ENCODE assay signal across 8 cellular contexts in the genomic region with DNA sequence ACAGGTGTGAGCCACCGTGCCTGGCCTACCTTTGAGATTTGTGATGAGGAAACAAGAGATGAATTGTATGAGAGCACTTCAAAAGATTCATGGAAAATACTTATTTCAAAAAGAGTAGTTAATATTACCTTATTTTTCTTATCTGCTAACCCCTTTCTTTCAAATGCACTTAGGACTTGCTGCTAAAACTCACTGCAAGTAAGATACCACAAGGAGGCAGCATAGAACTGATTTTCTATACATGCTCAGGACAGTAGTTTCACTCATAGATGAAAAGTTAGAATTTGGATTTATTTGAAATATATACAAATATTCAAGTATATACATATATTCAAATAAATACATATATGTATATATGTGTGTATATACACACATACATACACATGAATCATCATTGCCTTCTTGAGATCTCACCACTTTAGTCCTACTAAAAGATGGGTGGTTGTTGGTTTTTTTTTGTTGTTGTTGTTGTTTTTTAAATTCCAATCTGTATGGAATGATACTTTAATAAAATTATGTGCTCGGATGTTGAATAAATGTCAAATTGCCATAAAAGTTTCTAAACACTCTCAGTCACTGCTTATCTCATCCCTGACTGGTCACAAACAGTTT. TPM values are rescaled to one million over a fixed set of nuclear protein-coding genes. Genes with fewer than 3 reads are reported as not detected.
DNase-seq lines count a peak whose midpoint lies in the region; ATAC-seq, FAIRE-seq and TF ChIP-seq lines count a peak whose summit lies in the region.

No MANE protein-coding gene starts in this region.

- peaks cover 37% of the 10 kb centered on the region for H3K36me3 ChIP-seq in CD8-positive, alpha-beta T cell (ENCODE audit: insufficient read depth, low read length)
- H3K36me3 ChIP-seq in RWPE2 (ENCODE audit: low read depth) (peaks cover 33% of the 10 kb centered on the region), pancreas (peaks cover 9 to 35% (median 17%) of the 10 kb centered on the region in 3 donors)

- peaks cover 53% of the 10 kb centered on the region for H3K36me3 Mint-ChIP-seq in CD8-positive, alpha-beta T cell

- no peaks in the 10 kb centered on the region for H3K9me3 Mint-ChIP-seq in CD8-positive, alpha-beta T cell

- no peak overlapping the region for H3K27ac ChIP-seq in CD8-positive, alpha-beta T cell (ENCODE audit: low read depth, low read length)
- H3K27ac ChIP-seq in RWPE2 (ENCODE audit: poor library complexity, severe bottlenecking), result no peak overlapping the region
- no peak overlapping the region for H3K27ac ChIP-seq in pancreas

- TF ChIP-seq CTCF in CD8-positive, alpha-beta T cell (IDR thresholded peaks at IDR 0.05), result peak; percentile 65
- TF ChIP-seq CTCF in RWPE2 (IDR thresholded peaks at IDR 0.05; ENCODE audit: poor library complexity, severe bottlenecking) (peak; percentile 93), pancreas (IDR thresholded peaks at IDR 0.05) (peak in 2 of 4 donors; percentile 26 to 35)

- POLR2A ChIA-PET in CD8-positive, alpha-beta T cell (lab: Charles Lee), result interaction anchor here (0.6 kb wide), 1 partner anchor 182 kb away, joined by 3 read pairs; no protein-coding TSS in a partner anchor

- no peak for DNase-seq in CD8-positive, alpha-beta T cell
- DNase-seq in H54 (ENCODE audit: insufficient read length, low spot score) (no peak), RWPE2 (ENCODE audit: low spot score) (no peak), epidermal melanocyte (ENCODE audit: insufficient read length, low spot score) (peak; percentile 43), pancreas (no peak), NCI-H774 (lab: John Stamatoyannopoulos, UW) (no peak), cerebellar nuclear complex (lab: John Stamatoyannopoulos, UW) (no peak)
- no peak for DNase-seq in activated CD4-positive, alpha-beta T cell treated with anti-CD3 and anti-CD28 coated beads, Interleukin-2, amount 50 U/mL, for 1 hour

- CTCF ChIA-PET in CD8-positive, alpha-beta T cell (lab: Charles Lee), result interaction anchor here (1.1 to 2.3 kb wide), 2 partner anchors 17 kb away, joined by 5 to 6 read pairs; no protein-coding TSS in a partner anchor

- H3K4me3 ChIP-seq in CD8-positive, alpha-beta T cell (ENCODE audit: low read depth, low read length), result no peak overlapping the region
- H3K4me3 ChIP-seq in RWPE2 (ENCODE audit: severe bottlenecking), result no peak overlapping the region
- no peak overlapping the region for H3K4me3 ChIP-seq in pancreas

- intact Hi-C loops in CD8-positive, alpha-beta T cell (cut with DNase I, micrococcal nuclease), result loop anchor here (1.0 to 10.0 kb wide), 7 partner anchors 17 to 1215 kb away; a partner anchor contains a TSS
- intact Hi-C loops in pancreas (cut with DNase I), result no loop called here

- H3K27ac Mint-ChIP-seq in CD8-positive, alpha-beta T cell, result no peak overlapping the region

- H3K4me3 Mint-ChIP-seq in CD8-positive, alpha-beta T cell, result peak overlapping the region; percentile 50

- H3K27me3 ChIP-seq in CD8-positive, alpha-beta T cell (ENCODE audit: insufficient read depth, low read length), result no peaks in the 10 kb centered on the region
- H3K27me3 ChIP-seq in RWPE2 (ENCODE audit: insufficient read depth, poor library complexity, severe bottlenecking) (no peaks in the 10 kb centered on the region), pancreas (no peaks in the 10 kb centered on the region)

- ATAC-seq in CD8-positive, alpha-beta T cell, result no peak
- no peak for ATAC-seq in RWPE2 (ENCODE audit: low read depth)
- ATAC-seq in pancreas, result no peak

- TF ChIP-seq POLR2A in H54 (IDR thresholded peaks at IDR 0.05; ENCODE audit: low read depth, low read length), result no peak

- peak; percentile 41 for FAIRE-seq in H54 (lab: Jason Lieb, UNC)
- peak; percentile 82 for FAIRE-seq in pancreas (lab: Jason Lieb, UNC)

- 64 to 76% methylated on average over 2 of the region's 2 CpGs for WGBS in pancreas, 2 donors

- H3K27me3 Mint-ChIP-seq in CD8-positive, alpha-beta T cell (ENCODE audit: low read depth), result no peaks in the 10 kb centered on the region

- peaks cover 48% of the 10 kb centered on the region for H3K4me1 Mint-ChIP-seq in CD8-positive, alpha-beta T cell (ENCODE audit: low read depth)

- peaks cover 18% of the 10 kb centered on the region for H3K4me1 ChIP-seq in CD8-positive, alpha-beta T cell (ENCODE audit: insufficient read depth, low read length)
- H3K4me1 ChIP-seq in RWPE2 (ENCODE audit: insufficient read depth, poor library complexity, severe bottlenecking), result no peaks in the 10 kb centered on the region
- peaks cover 0 to 15% (median 11%) of the 10 kb centered on the region in 3 donors for H3K4me1 ChIP-seq in pancreas

- no peaks in the 10 kb centered on the region for H3K9me3 ChIP-seq in CD8-positive, alpha-beta T cell (ENCODE audit: low read length)
- no peaks in the 10 kb centered on the region for H3K9me3 ChIP-seq in RWPE2 (ENCODE audit: severe bottlenecking)
- no peaks in the 10 kb centered on the region for H3K9me3 ChIP-seq in pancreas

RNA-seq across cellular contexts. Expression of a gene that starts 2.4 kb away (rescaled TPM):
- 10 to 100 TPM; 80.3 to 81.1 TPM for total RNA-seq in CD8-positive, alpha-beta T cell
- total RNA-seq in pancreas, result 10 to 100 TPM; 17.6 to 35.7 (median 21.7) TPM
- polyA plus RNA-seq in pancreas, result 10 to 100 TPM; 20.1 to 37.7 TPM

RNA-seq across cellular contexts. Expression of a gene that starts 33.2 kb away (rescaled TPM):
- total RNA-seq in CD8-positive, alpha-beta T cell, result not detected
- not detected for total RNA-seq in pancreas
- polyA plus RNA-seq in pancreas, result not detected

RNA-seq across cellular contexts. Expression of a gene that starts 54.3 kb away (rescaled TPM):
- 10 to 100 TPM; 23.0 to 25.5 TPM for total RNA-seq in CD8-positive, alpha-beta T cell
- total RNA-seq in pancreas, result 10 to 100 TPM in 4 of 6 donors, 1 to 10 TPM in 2; 8.1 to 14.7 (median 10.2) TPM
- polyA plus RNA-seq in pancreas, result 10 to 100 TPM; 13.9 to 16.8 TPM

Comparison
In these comparisons a context has a peak if more than half of its experiments do, and no peak if none do; other contexts are left out.
1. intact Hi-C loops: an anchor here in CD8-positive, alpha-beta T cell (1.0 to 10.0 kb wide); none called in pancreas.